ENCODE assay signal across 29 cellular contexts in genomic region chr12:117166107-117166506, GRCh38.
"Had no signal": no experiment of that assay in that cellular context is flagged by ENCODE, and none has a peak within 500 bp of the region (broad histone marks: within the 10 kb centered on the region; RNA-seq: fewer than 3 reads in every experiment).

No MANE protein-coding gene starts in this region.

- DNase-seq: activated CD4-positive, alpha-beta T cell treated with anti-CD3 and anti-CD28 coated beads for 36 hours; activated CD4-positive, alpha-beta T cell treated with anti-CD3 and anti-CD28 coated beads, Interleukin-2, amount 10 ng/mL, durations not matched to agents 7 days and 5 days; activated CD4-positive, alpha-beta T cell treated with anti-CD3 and anti-CD28 coated beads, Interleukin-2, amount 50 U/mL, for 48 hours; activated CD8-positive, alpha-beta T cell treated with anti-CD3 and anti-CD28 coated beads, Interleukin-2, amount 10 ng/mL, durations not matched to agents 7 days and 5 days; activated effector memory CD4-positive, alpha-beta T cell treated with Interleukin-2 at 50 U/mL for 16 hours; activated naive CD4-positive, alpha-beta T cell treated with anti-CD3 and anti-CD28 coated beads, Interleukin-2, amount 10 ng/mL, durations not matched to agents 7 days and 5 days; activated naive CD8-positive, alpha-beta T cell treated with anti-CD3 and anti-CD28 coated beads, Interleukin-2, amount 50 U/mL, for 24 hours; activated T-cell treated with anti-CD3 and anti-CD28 coated beads, Interleukin-2, amount 50 U/mL, for 4 hours; anterior cingulate cortex; central memory CD4-positive, alpha-beta T cell; Kasumi-1; MG63; NCI-H1417; NCI-H146; NCI-H187; NCI-H226; NCI-H446 treated with DMSO at 0.1 percent for 48 hours; NCI-H524; NCI-H69; NCI-H82; NK-92 treated with Interleukin-12 subunit alpha and Interleukin-12 subunit beta, amount 100 ng/mL, for 24 hours; PC-3; Peyer's patch; RPMI8226; SHP77 treated with DMSO at 0.1 percent for 48 hours; SK-N-SH had no signal

- ATAC-seq: activated CD4-positive, alpha-beta T cell treated with anti-CD3 and anti-CD28 coated beads for 36 hours; activated CD4-positive, CD25-positive, alpha-beta regulatory T cell treated with anti-CD3 and anti-CD28 coated beads, Interleukin-2, amount 50 U/mL, for 24 hours; activated CD8-positive, alpha-beta T cell treated with anti-CD3 and anti-CD28 coated beads, Interleukin-2, amount 10 ng/mL, durations not matched to agents 7 days and 5 days; activated naive CD8-positive, alpha-beta T cell treated with anti-CD3 and anti-CD28 coated beads, Interleukin-2, amount 50 U/mL, for 24 hours; activated T-cell treated with anti-CD3 and anti-CD28 coated beads, Interleukin-2, amount 50 U/mL, for 4 hours; PC-3; WTC11 had no signal

- H3K27ac ChIP-seq: Peyer's patch, SJSA1 had no signal
